In genomic region chr7:152602962-152603361, GRCh38 we compare ENCODE assay signal across 16 cellular contexts.
DNase-seq lines count a peak whose midpoint lies in the region; ATAC-seq and TF ChIP-seq lines count a peak whose summit lies in the region.
"Had no signal": no experiment of that assay in that cellular context is flagged by ENCODE, and none has a peak within 500 bp of the region (broad histone marks: within the 10 kb centered on the region; RNA-seq: fewer than 3 reads in every experiment).

No MANE protein-coding gene starts in this region.

- no peaks in the 10 kb centered on the region for H3K27me3 Mint-ChIP-seq in stimulated activated naive B cell treated with anti-CD40 and anti-IgM and Interleukin-4, amounts not matched to agents 10 μg/mL and 1 μg/mL and 100 μg/mL, for 72 hours

- H3K27ac Mint-ChIP-seq in stimulated activated naive B cell treated with anti-CD40 and anti-IgM and Interleukin-4, amounts not matched to agents 10 μg/mL and 1 μg/mL and 100 μg/mL, for 72 hours = no peak overlapping the region
- H3K27ac Mint-ChIP-seq: CD4-positive, CD25-positive, alpha-beta regulatory T cell had no signal

- TF ChIP-seq CTCF in VCaP (conservative IDR thresholded peaks at IDR 0.05) (no peak), fibroblast of mammary gland (conservative IDR thresholded peaks at IDR 0.05; ENCODE audit: control insufficient read depth, insufficient read depth, low read depth, low read length) (no peak)

- H3K4me3 ChIP-seq in fibroblast of mammary gland (ENCODE audit: control insufficient read depth, low read depth, low read length) = no peak overlapping the region
- H3K4me3 ChIP-seq: A549, PC-9 had no signal

- H3K9me3 Mint-ChIP-seq in stimulated activated naive B cell treated with anti-CD40 and anti-IgM and Interleukin-4, amounts not matched to agents 10 μg/mL and 1 μg/mL and 100 μg/mL, for 72 hours = no peaks in the 10 kb centered on the region
- H3K9me3 Mint-ChIP-seq: CD4-positive, CD25-positive, alpha-beta regulatory T cell had no signal

- H3K27ac ChIP-seq in VCaP = peak overlapping the region; percentile 39
- H3K27ac ChIP-seq: A549, PC-9 had no signal

- no peaks in the 10 kb centered on the region for H3K36me3 Mint-ChIP-seq in stimulated activated naive B cell treated with anti-CD40 and anti-IgM and Interleukin-4, amounts not matched to agents 10 μg/mL and 1 μg/mL and 100 μg/mL, for 72 hours
- H3K36me3 Mint-ChIP-seq: CD4-positive, CD25-positive, alpha-beta regulatory T cell had no signal

- H3K4me3 Mint-ChIP-seq in stimulated activated naive B cell treated with anti-CD40 and anti-IgM and Interleukin-4, amounts not matched to agents 10 μg/mL and 1 μg/mL and 100 μg/mL, for 72 hours = no peak overlapping the region
- H3K4me3 Mint-ChIP-seq: CD4-positive, CD25-positive, alpha-beta regulatory T cell had no signal

- ATAC-seq in HG02623 (IDR thresholded peaks at IDR 0.05; ENCODE audit: unreplicated experiment) = no peak
- no peak for ATAC-seq in stimulated activated naive B cell treated with anti-CD40 and anti-IgM and Interleukin-4, amounts not matched to agents 10 μg/mL and 1 μg/mL and 100 μg/mL, for 72 hours (replicated peaks)
- ATAC-seq: A549 had no signal

- H3K4me1 Mint-ChIP-seq in stimulated activated naive B cell treated with anti-CD40 and anti-IgM and Interleukin-4, amounts not matched to agents 10 μg/mL and 1 μg/mL and 100 μg/mL, for 72 hours = no peaks in the 10 kb centered on the region

- DNase-seq in EL (peak; percentile 8), fibroblast of mammary gland (ENCODE audit: low read depth) (peak; percentile 50), renal cortical epithelial cell (ENCODE audit: low read depth) (peak; percentile 23), NCI-H82 (lab: John Stamatoyannopoulos, UW) (no peak)
- DNase-seq in stimulated activated naive B cell treated with anti-CD40 and anti-IgM and Interleukin-4, amounts not matched to agents 10 μg/mL and 1 μg/mL and 100 μg/mL, for 72 hours = no peak
- DNase-seq in NK-92 treated with Interleukin-12 subunit alpha and Interleukin-12 subunit beta, amount 100 ng/mL, for 24 hours (lab: John Stamatoyannopoulos, UW) = no peak
- DNase-seq: CD4-positive, CD25-positive, alpha-beta regulatory T cell; DND-41; GOT3; NCI-H1436 treated with DMSO at 0.1 percent for 48 hours; NCI-H345; NCI-H526 treated with DMSO at 0.1 percent for 48 hours; PC-9 had no signal

Comparison
In these comparisons a context has a peak if more than half of its experiments do, and no peak if none do; other contexts are left out.
1. DNase-seq: peak in EL (single experiment), fibroblast of mammary gland (single experiment) and renal cortical epithelial cell (single experiment); none in NCI-H82 (single experiment), stimulated activated naive B cell treated with anti-CD40 and anti-IgM and Interleukin-4, amounts not matched to agents 10 μg/mL and 1 μg/mL and 100 μg/mL, for 72 hours (single experiment) and NK-92 treated with Interleukin-12 subunit alpha and Interleukin-12 subunit beta, amount 100 ng/mL, for 24 hours (single experiment).